15 cellular contexts compared by ENCODE assay signal in the genomic region with DNA sequence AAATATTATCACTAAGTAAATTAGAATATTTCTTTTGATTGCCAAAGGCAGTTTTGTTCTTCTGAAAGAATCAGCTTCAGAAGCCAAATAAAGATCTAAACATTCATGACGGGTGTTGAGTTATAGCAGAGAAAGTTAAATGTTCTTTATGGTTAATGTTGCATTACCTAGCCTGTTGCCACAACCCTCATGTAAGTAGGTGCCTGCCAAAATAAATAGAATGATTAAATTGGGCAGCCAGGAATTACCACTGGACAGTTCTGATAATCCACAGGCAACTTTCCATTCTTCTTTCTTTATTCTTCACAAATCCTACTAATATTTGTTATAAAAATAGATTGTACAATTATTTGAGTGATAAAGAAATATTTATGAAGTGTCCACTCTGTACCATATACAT.
"Had no signal": no experiment of that assay in that cellular context is flagged by ENCODE, and none has a peak within 500 bp of the region (broad histone marks: within the 10 kb centered on the region; RNA-seq: fewer than 3 reads in every experiment).

No MANE protein-coding gene starts in this region.

- DNase-seq: activated CD4-positive, alpha-beta T cell treated with anti-CD3 and anti-CD28 coated beads for 48 hours; activated naive CD4-positive, alpha-beta T cell; aorta; effector memory CD4-positive, alpha-beta T cell; kidney; naive B cell; retina; stimulated activated CD4-positive, alpha-beta T cell treated with anti-CD3 and anti-CD28 coated beads, Interleukin-1b, Interleukin-23, amount 100 ng/mL, for 48 hours; stimulated activated naive B cell treated with anti-CD40 and anti-IgM and Interleukin-4, amounts not matched to agents 10 μg/mL and 1 μg/mL and 100 μg/mL, for 72 hours had no signal

- H3K4me2 ChIP-seq: hepatocyte had no signal

- H3K9me3 ChIP-seq: vagina had no signal

- H2AFZ ChIP-seq: hepatocyte, parathyroid adenoma had no signal

- H3K4me3 ChIP-seq: hepatocyte, lung, skin epidermis, tibial nerve, vagina had no signal

- H3K36me3 ChIP-seq: tibial nerve, vagina had no signal

- H3K79me2 ChIP-seq: hepatocyte, parathyroid adenoma had no signal

- H3K27ac ChIP-seq: hepatocyte, parathyroid adenoma, skin epidermis, tibial nerve, vagina had no signal

- H3K4me1 ChIP-seq: parathyroid adenoma, tibial nerve, vagina had no signal
